35 cellular contexts compared by ENCODE assay signal in genomic region chr22:45280995-45281394, GRCh38. TPM values are rescaled to one million over a fixed set of nuclear protein-coding genes. Genes with fewer than 3 reads are reported as not detected.
"Had no signal": no experiment of that assay in that cellular context is flagged by ENCODE, and none has a peak within 500 bp of the region (broad histone marks: within the 10 kb centered on the region; RNA-seq: fewer than 3 reads in every experiment).

No MANE protein-coding gene starts in this region.

- H3K4me3 Mint-ChIP-seq: activated CD4-positive, alpha-beta memory T cell treated with anti-CD3 and anti-CD28 coated beads for 36 hours; activated CD4-positive, alpha-beta T cell treated with anti-CD3 and anti-CD28 coated beads, Interleukin-2, amount 10 ng/mL, durations not matched to agents 24 days and 14 days; activated naive CD4-positive, alpha-beta T cell treated with anti-CD3 and anti-CD28 coated beads, Interleukin-2, amount 10 ng/mL, durations not matched to agents 7 days and 5 days; activated naive CD8-positive, alpha-beta T cell treated with anti-CD3 and anti-CD28 coated beads, Interleukin-2, amount 10 ng/mL, durations not matched to agents 7 days and 5 days; activated T-helper 1 cell treated with anti-CD3 and anti-CD28 coated beads, Interleukin-12 subunit alpha, Interleukin-12 subunit beta, Interleukin-2, Interleukin-4 antibody, amounts not matched to agents 30 ng/mL and 10 ng/mL and 1 ng/mL, durations not matched to agents 14 hours and 24 hours and 36 hours; brain; endodermal cell; nephron; stimulated activated effector memory CD8-positive, alpha-beta T cell treated with anti-CD3 and anti-CD28 coated beads, Interleukin-12 subunit alpha, Interleukin-12 subunit beta, amount 100 ng/mL, for 72 hours; T-helper 17 cell had no signal

- H3K36me3 Mint-ChIP-seq: activated CD4-positive, alpha-beta memory T cell treated with anti-CD3 and anti-CD28 coated beads for 36 hours; activated naive CD4-positive, alpha-beta T cell treated with anti-CD3 and anti-CD28 coated beads, Interleukin-2, amount 10 ng/mL, durations not matched to agents 7 days and 5 days; activated naive CD8-positive, alpha-beta T cell treated with anti-CD3 and anti-CD28 coated beads, Interleukin-2, amount 10 ng/mL, durations not matched to agents 7 days and 5 days; brain; stimulated activated effector memory CD8-positive, alpha-beta T cell treated with anti-CD3 and anti-CD28 coated beads, Interleukin-12 subunit alpha, Interleukin-12 subunit beta, amount 100 ng/mL, for 72 hours had no signal

- H3K27me3 ChIP-seq: ascending aorta had no signal

- H3K9me3 ChIP-seq: ascending aorta, esophagus squamous epithelium, heart right ventricle, sigmoid colon had no signal

- ATAC-seq: heart right ventricle; left ventricle myocardium superior; stimulated activated effector memory CD8-positive, alpha-beta T cell treated with anti-CD3 and anti-CD28 coated beads, Interleukin-12 subunit alpha, Interleukin-12 subunit beta, amount 100 ng/mL, for 72 hours; T-helper 17 cell had no signal

- H3K27ac Mint-ChIP-seq: activated CD4-positive, alpha-beta memory T cell treated with anti-CD3 and anti-CD28 coated beads for 36 hours; activated naive CD4-positive, alpha-beta T cell treated with anti-CD3 and anti-CD28 coated beads, Interleukin-2, amount 10 ng/mL, durations not matched to agents 7 days and 5 days; activated naive CD8-positive, alpha-beta T cell treated with anti-CD3 and anti-CD28 coated beads, Interleukin-2, amount 10 ng/mL, durations not matched to agents 7 days and 5 days; activated T-helper 1 cell treated with anti-CD3 and anti-CD28 coated beads, Interleukin-12 subunit alpha, Interleukin-12 subunit beta, Interleukin-2, Interleukin-4 antibody, amounts not matched to agents 30 ng/mL and 10 ng/mL and 1 ng/mL, durations not matched to agents 14 hours and 24 hours and 36 hours; endodermal cell; nephron; progenitor cell of endocrine pancreas; stimulated activated effector memory CD8-positive, alpha-beta T cell treated with anti-CD3 and anti-CD28 coated beads, Interleukin-12 subunit alpha, Interleukin-12 subunit beta, amount 100 ng/mL, for 72 hours; T-helper 17 cell had no signal

- H3K36me3 ChIP-seq: ascending aorta, cardiac muscle cell, esophagus squamous epithelium, heart right ventricle, sigmoid colon had no signal

- H3K27ac ChIP-seq: cardiac muscle cell had no signal

- H3K4me3 ChIP-seq: ascending aorta, cardiac muscle cell, esophagus squamous epithelium, heart right ventricle, sigmoid colon had no signal

- DNase-seq: activated CD4-positive, alpha-beta memory T cell treated with anti-CD3 and anti-CD28 coated beads for 36 hours; activated CD4-positive, alpha-beta T cell treated with anti-CD3 and anti-CD28 coated beads, Interleukin-2, amount 10 ng/mL, durations not matched to agents 24 days and 14 days; activated CD4-positive, CD25-positive, alpha-beta regulatory T cell treated with anti-CD3 and anti-CD28 coated beads, Interleukin-2, amount 50 U/mL, for 72 hours; activated CD8-positive, alpha-beta memory T cell treated with anti-CD3 and anti-CD28 coated beads, Interleukin-2, amount 50 U/mL, for 4 hours; activated effector memory CD4-positive, alpha-beta T cell treated with anti-CD3 and anti-CD28 coated beads, Interleukin-2, amount 50 U/mL, for 16 hours; activated naive CD4-positive, alpha-beta T cell treated with anti-CD3 and anti-CD28 coated beads, Interleukin-2, amount 10 ng/mL, durations not matched to agents 7 days and 5 days; activated naive CD8-positive, alpha-beta T cell treated with anti-CD3 and anti-CD28 coated beads, Interleukin-2, amount 10 ng/mL, durations not matched to agents 7 days and 5 days; activated T-cell treated with anti-CD3 and anti-CD28 coated beads, Interleukin-2, amount 50 U/mL, for 1 hour; endodermal cell; esophagus squamous epithelium; foreskin melanocyte; heart right ventricle; islet precursor cell; left ventricle myocardium superior; retina; sigmoid colon; small intestine; stimulated activated CD4-positive, alpha-beta T cell treated with anti-CD3 and anti-CD28 coated beads, Interleukin-4, amount 100 ng/mL, for 24 hours; T-helper 17 cell; T1000; trophoblast cell had no signal

- H3K4me1 Mint-ChIP-seq: stimulated activated effector memory CD8-positive, alpha-beta T cell treated with anti-CD3 and anti-CD28 coated beads, Interleukin-12 subunit alpha, Interleukin-12 subunit beta, amount 100 ng/mL, for 72 hours had no signal

- H3K9me3 Mint-ChIP-seq: activated CD4-positive, alpha-beta memory T cell treated with anti-CD3 and anti-CD28 coated beads for 36 hours; activated CD4-positive, alpha-beta T cell treated with anti-CD3 and anti-CD28 coated beads, Interleukin-2, amount 10 ng/mL, durations not matched to agents 24 days and 14 days; activated naive CD4-positive, alpha-beta T cell treated with anti-CD3 and anti-CD28 coated beads, Interleukin-2, amount 10 ng/mL, durations not matched to agents 7 days and 5 days; activated naive CD8-positive, alpha-beta T cell treated with anti-CD3 and anti-CD28 coated beads, Interleukin-2, amount 10 ng/mL, durations not matched to agents 7 days and 5 days; activated T-helper 1 cell treated with anti-CD3 and anti-CD28 coated beads, Interleukin-12 subunit alpha, Interleukin-12 subunit beta, Interleukin-2, Interleukin-4 antibody, amounts not matched to agents 30 ng/mL and 10 ng/mL and 1 ng/mL, durations not matched to agents 14 hours and 24 hours and 36 hours; endodermal cell; nephron; stimulated activated effector memory CD8-positive, alpha-beta T cell treated with anti-CD3 and anti-CD28 coated beads, Interleukin-12 subunit alpha, Interleukin-12 subunit beta, amount 100 ng/mL, for 72 hours had no signal

RNA-seq across cellular contexts. Expression of gene UPK3A, which starts 3.8 kb away (rescaled TPM):
- total RNA-seq: activated CD4-positive, alpha-beta memory T cell treated with anti-CD3 and anti-CD28 coated beads for 36 hours; activated CD4-positive, alpha-beta T cell treated with anti-CD3 and anti-CD28 coated beads, Interleukin-2, amount 10 ng/mL, durations not matched to agents 24 days and 14 days; activated CD8-positive, alpha-beta memory T cell treated with anti-CD3 and anti-CD28 coated beads for 36 hours; activated naive CD8-positive, alpha-beta T cell treated with anti-CD3 and anti-CD28 coated beads, Interleukin-2, amount 10 ng/mL, durations not matched to agents 7 days and 5 days; activated T-helper 1 cell treated with anti-CD3 and anti-CD28 coated beads, Interleukin-12 subunit alpha, Interleukin-12 subunit beta, Interleukin-2, Interleukin-4 antibody, amounts not matched to agents 30 ng/mL and 10 ng/mL and 1 ng/mL, durations not matched to agents 14 hours and 24 hours and 36 hours; ascending aorta; chondrocyte; endodermal cell; esophagus squamous epithelium; glomerular endothelial cell; heart right ventricle; lung microvascular endothelial cell; mesenteric fat pad; osteocyte; sigmoid colon; temporal lobe had no signal
